ENCODE assay signal across 16 cellular contexts in the genomic region with DNA sequence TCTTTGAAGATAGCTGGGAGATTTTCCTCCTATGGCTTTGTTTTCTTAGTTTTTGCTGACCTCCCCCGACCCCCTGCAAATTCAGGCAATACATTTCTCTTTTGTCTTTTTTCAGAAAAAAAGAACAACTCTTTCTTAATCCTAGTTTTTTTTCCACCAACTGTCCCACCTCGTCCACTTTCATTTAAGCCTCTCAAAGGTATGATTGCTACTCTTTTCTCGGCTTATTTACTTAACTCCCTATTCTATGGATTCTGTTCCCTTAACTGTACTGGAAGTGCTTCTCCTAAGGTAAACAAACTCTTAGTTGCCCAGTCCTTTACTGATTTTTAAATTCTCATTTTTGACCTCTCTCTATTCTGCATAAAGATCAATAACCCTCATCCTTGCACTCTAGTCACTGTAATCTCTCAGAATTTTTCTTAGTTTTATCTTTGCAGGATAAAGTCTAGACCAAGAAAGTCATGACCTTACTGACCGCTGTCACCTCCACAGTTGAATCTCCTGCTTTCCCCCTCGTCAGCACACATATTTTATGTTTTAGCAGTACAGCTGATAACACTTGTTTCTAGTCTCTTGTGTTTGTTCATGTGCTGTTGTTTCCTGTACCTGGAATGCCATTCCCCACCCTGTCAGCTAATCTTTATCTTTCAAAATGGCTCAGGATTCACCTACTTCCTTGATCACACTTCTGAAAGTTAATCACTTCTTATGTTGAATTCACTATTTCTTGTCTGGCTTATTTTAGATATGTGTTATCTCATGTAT.
"Had no signal": no experiment of that assay in that cellular context is flagged by ENCODE, and none has a peak within 500 bp of the region (broad histone marks: within the 10 kb centered on the region; RNA-seq: fewer than 3 reads in every experiment).

No MANE protein-coding gene starts in this region.

- H3K4me3 Mint-ChIP-seq: activated B cell treated with CpG ODN at 0.5 μM for 24 hours; activated CD4-positive, alpha-beta T cell treated with anti-CD3 and anti-CD28 coated beads, Interleukin-2, amount 10 ng/mL, durations not matched to agents 24 days and 14 days; activated naive CD4-positive, alpha-beta T cell treated with anti-CD3 and anti-CD28 coated beads, Interleukin-2, amount 50 U/mL, for 24 hours; stimulated activated naive B cell treated with anti-CD40 and anti-IgM and Interleukin-4, amounts not matched to agents 10 μg/mL and 1 μg/mL and 100 μg/mL, for 72 hours; T-cell had no signal

- H3K36me3 ChIP-seq: heart left ventricle, left ventricle myocardium inferior, transverse colon had no signal

- DNase-seq: activated B cell treated with CpG ODN at 0.5 μM for 24 hours; activated CD4-positive, alpha-beta T cell treated with anti-CD3 and anti-CD28 coated beads, Interleukin-2, amount 10 ng/mL, durations not matched to agents 24 days and 14 days; activated T-cell treated with anti-CD3 and anti-CD28 coated beads for 4 hours; central memory CD4-positive, alpha-beta T cell; effector CD4-positive, alpha-beta T cell; heart left ventricle; islet precursor cell; left ventricle myocardium inferior; right cardiac atrium; stimulated activated naive B cell treated with anti-CD40 and anti-IgM and Interleukin-4, amounts not matched to agents 10 μg/mL and 1 μg/mL and 100 μg/mL, for 72 hours; substantia nigra; T-cell; transverse colon had no signal

- ATAC-seq: heart left ventricle; right cardiac atrium; stimulated activated naive B cell treated with anti-CD40 and anti-IgM and Interleukin-4, amounts not matched to agents 10 μg/mL and 1 μg/mL and 100 μg/mL, for 72 hours; T-cell had no signal

- H3K9me3 Mint-ChIP-seq: activated B cell treated with CpG ODN at 0.5 μM for 24 hours; activated CD4-positive, alpha-beta T cell treated with anti-CD3 and anti-CD28 coated beads, Interleukin-2, amount 10 ng/mL, durations not matched to agents 24 days and 14 days; activated naive CD4-positive, alpha-beta T cell treated with anti-CD3 and anti-CD28 coated beads, Interleukin-2, amount 50 U/mL, for 24 hours; stimulated activated naive B cell treated with anti-CD40 and anti-IgM and Interleukin-4, amounts not matched to agents 10 μg/mL and 1 μg/mL and 100 μg/mL, for 72 hours; T-cell had no signal

- H3K27me3 ChIP-seq: heart left ventricle, transverse colon had no signal

- H3K4me3 ChIP-seq: coronary artery, heart left ventricle, left ventricle myocardium inferior, transverse colon had no signal

- H3K9me3 ChIP-seq: heart left ventricle, left ventricle myocardium inferior, transverse colon had no signal

- H3K27ac Mint-ChIP-seq: activated B cell treated with CpG ODN at 0.5 μM for 24 hours; activated CD4-positive, alpha-beta T cell treated with anti-CD3 and anti-CD28 coated beads, Interleukin-2, amount 10 ng/mL, durations not matched to agents 24 days and 14 days; activated naive CD4-positive, alpha-beta T cell treated with anti-CD3 and anti-CD28 coated beads, Interleukin-2, amount 50 U/mL, for 24 hours; stimulated activated naive B cell treated with anti-CD40 and anti-IgM and Interleukin-4, amounts not matched to agents 10 μg/mL and 1 μg/mL and 100 μg/mL, for 72 hours; T-cell had no signal

- H3K4me1 Mint-ChIP-seq: activated B cell treated with CpG ODN at 0.5 μM for 24 hours had no signal

- H3K27ac ChIP-seq: coronary artery, heart left ventricle, left ventricle myocardium inferior, transverse colon had no signal

- FAIRE-seq: frontal cortex had no signal

- H3K27me3 Mint-ChIP-seq: activated B cell treated with CpG ODN at 0.5 μM for 24 hours; activated naive CD4-positive, alpha-beta T cell treated with anti-CD3 and anti-CD28 coated beads, Interleukin-2, amount 50 U/mL, for 24 hours; stimulated activated naive B cell treated with anti-CD40 and anti-IgM and Interleukin-4, amounts not matched to agents 10 μg/mL and 1 μg/mL and 100 μg/mL, for 72 hours; T-cell had no signal
